9 cellular contexts compared by ENCODE assay signal in the genomic region with DNA sequence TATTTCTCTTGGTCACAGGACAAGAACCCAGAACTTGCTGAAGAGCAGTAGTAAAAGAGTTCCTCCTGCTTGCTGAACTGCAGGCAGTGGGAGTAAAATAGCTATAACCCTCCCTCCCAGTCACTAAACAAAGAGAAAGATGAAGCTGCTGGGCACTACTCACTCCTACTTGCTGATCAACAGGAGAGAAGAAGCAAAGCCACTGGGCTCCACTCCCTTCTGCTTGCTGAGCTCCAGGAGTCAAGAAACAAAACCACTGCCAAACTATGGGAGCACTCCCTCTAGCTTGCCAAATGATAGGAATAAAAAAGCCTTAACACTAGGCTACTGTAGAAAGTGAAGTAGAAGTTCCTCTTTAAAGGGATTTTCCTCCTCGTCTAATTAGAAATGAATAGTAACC.
"Had no signal": no experiment of that assay in that cellular context is flagged by ENCODE, and none has a peak within 500 bp of the region (broad histone marks: within the 10 kb centered on the region; RNA-seq: fewer than 3 reads in every experiment).

No MANE protein-coding gene starts in this region.

- H3K4me2 ChIP-seq: GM23338 had no signal

- H3K36me3 Mint-ChIP-seq: IgD-negative memory B cell had no signal

- DNase-seq: H7, HFFc6, KG1 had no signal

- H3K27me3 Mint-ChIP-seq: IgD-negative memory B cell had no signal

- H3K36me3 ChIP-seq: HAP-1 had no signal

- H3K27ac ChIP-seq: HL-60 had no signal

- H3K4me3 Mint-ChIP-seq: GM23338, HFFc6, IgD-negative memory B cell had no signal

- H3K9me3 ChIP-seq: HAP-1 had no signal

- H3K4me1 Mint-ChIP-seq: GM23338, IgD-negative memory B cell had no signal

- H3K27ac Mint-ChIP-seq: HFFc6, IgD-negative memory B cell had no signal

- ATAC-seq: GM23338, HCT116, HepG2 had no signal

- H3K4me1 ChIP-seq: HAP-1 had no signal

- H3K4me3 ChIP-seq: GM23338, HAP-1 had no signal

- H2AFZ ChIP-seq: GM23338 had no signal

- FAIRE-seq: HepG2 had no signal
